In the genomic region with DNA sequence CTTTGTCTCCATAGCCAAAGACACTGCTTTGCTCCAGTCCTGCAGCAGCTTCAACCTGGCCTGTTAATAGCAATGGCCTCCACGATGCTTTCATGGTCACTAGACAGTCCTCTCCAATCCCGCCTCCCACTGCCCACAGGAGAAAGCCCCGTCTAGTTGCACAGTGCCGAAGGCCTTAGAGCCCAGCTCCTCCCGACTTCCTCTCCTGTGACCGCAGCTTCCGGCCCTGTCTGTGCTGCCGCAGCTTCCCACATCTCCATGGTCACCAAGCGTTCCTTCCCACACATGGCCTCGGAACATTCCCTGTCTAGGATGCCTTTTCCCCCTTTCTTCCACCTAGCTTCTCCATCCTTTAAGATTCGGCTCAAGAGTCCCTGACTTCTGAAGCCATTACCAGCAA, we compare ENCODE assay signal across 26 cellular contexts. TPM values are rescaled to one million over a fixed set of nuclear protein-coding genes. Genes with fewer than 3 reads are reported as not detected.
"Had no signal": no experiment of that assay in that cellular context is flagged by ENCODE, and none has a peak within 500 bp of the region (broad histone marks: within the 10 kb centered on the region; RNA-seq: fewer than 3 reads in every experiment).

No MANE protein-coding gene starts in this region.

- H3K9me3 Mint-ChIP-seq: activated naive CD4-positive, alpha-beta T cell treated with anti-CD3 and anti-CD28 coated beads for 36 hours; activated naive CD8-positive, alpha-beta T cell treated with anti-CD3 and anti-CD28 coated beads, Interleukin-2, amount 10 ng/mL, durations not matched to agents 7 days and 5 days; central memory CD8-positive, alpha-beta T cell; neural crest cell; type B pancreatic cell had no signal

- H3K27ac ChIP-seq: breast epithelium, left ventricle myocardium inferior, thoracic aorta had no signal

- H3K4me3 ChIP-seq: breast epithelium, left ventricle myocardium inferior, thoracic aorta had no signal

- ATAC-seq: esophagus mucosa; naive thymus-derived CD4-positive, alpha-beta T cell; WTC11 had no signal

- H3K27me3 ChIP-seq: breast epithelium had no signal

- H3K4me1 Mint-ChIP-seq: activated naive CD8-positive, alpha-beta T cell treated with anti-CD3 and anti-CD28 coated beads, Interleukin-2, amount 10 ng/mL, durations not matched to agents 7 days and 5 days; central memory CD8-positive, alpha-beta T cell; naive thymus-derived CD4-positive, alpha-beta T cell; neural crest cell; WTC11 had no signal

- H3K4me1 ChIP-seq: breast epithelium, left ventricle myocardium inferior had no signal

- DNase-seq: activated CD4-positive, alpha-beta T cell treated with anti-CD3 and anti-CD28 coated beads for 4 hours; activated CD4-positive, alpha-beta T cell treated with anti-CD3 and anti-CD28 coated beads, Interleukin-2, amount 50 U/mL, for 48 hours; activated CD8-positive, alpha-beta memory T cell treated with anti-CD3 and anti-CD28 coated beads, Interleukin-2, amount 50 U/mL, for 48 hours; activated effector memory CD4-positive, alpha-beta T cell treated with Interleukin-2 at 50 U/mL for 16 hours; activated naive CD4-positive, alpha-beta T cell treated with anti-CD3 and anti-CD28 coated beads for 36 hours; activated naive CD8-positive, alpha-beta T cell treated with anti-CD3 and anti-CD28 coated beads, Interleukin-2, amount 10 ng/mL, durations not matched to agents 7 days and 5 days; activated T-cell treated with anti-CD3 and anti-CD28 coated beads, Interleukin-2, amount 50 U/mL, for 48 hours; amniotic stem cell; effector memory CD4-positive, alpha-beta T cell; glutamatergic neuron; hippocampal formation; kidney glomerular epithelial cell; left ventricle myocardium inferior; naive thymus-derived CD4-positive, alpha-beta T cell; posterior cingulate gyrus; stimulated activated CD4-positive, alpha-beta T cell treated with anti-CD3 and anti-CD28 coated beads, Interleukin-4, amount 100 ng/mL, for 1 hour; stimulated activated naive CD4-positive, alpha-beta T cell had no signal

- H3K4me3 Mint-ChIP-seq: activated naive CD4-positive, alpha-beta T cell treated with anti-CD3 and anti-CD28 coated beads for 36 hours; activated naive CD8-positive, alpha-beta T cell treated with anti-CD3 and anti-CD28 coated beads, Interleukin-2, amount 10 ng/mL, durations not matched to agents 7 days and 5 days; central memory CD8-positive, alpha-beta T cell; naive thymus-derived CD4-positive, alpha-beta T cell; neural crest cell; type B pancreatic cell; WTC11 had no signal

- H3K27ac Mint-ChIP-seq: activated naive CD4-positive, alpha-beta T cell treated with anti-CD3 and anti-CD28 coated beads for 36 hours; activated naive CD8-positive, alpha-beta T cell treated with anti-CD3 and anti-CD28 coated beads, Interleukin-2, amount 10 ng/mL, durations not matched to agents 7 days and 5 days; naive thymus-derived CD4-positive, alpha-beta T cell; type B pancreatic cell; WTC11 had no signal

- H3K36me3 Mint-ChIP-seq: activated naive CD8-positive, alpha-beta T cell treated with anti-CD3 and anti-CD28 coated beads, Interleukin-2, amount 10 ng/mL, durations not matched to agents 7 days and 5 days; naive thymus-derived CD4-positive, alpha-beta T cell; type B pancreatic cell; WTC11 had no signal

- H3K36me3 ChIP-seq: breast epithelium, left ventricle myocardium inferior had no signal

- H3K9me3 ChIP-seq: breast epithelium, left ventricle myocardium inferior, thoracic aorta had no signal

RNA-seq across cellular contexts. Expression of a gene that starts 23.4 kb away (rescaled TPM):
- total RNA-seq: activated CD8-positive, alpha-beta memory T cell treated with anti-CD3 and anti-CD28 coated beads for 36 hours; activated naive CD4-positive, alpha-beta T cell treated with anti-CD3 and anti-CD28 coated beads for 36 hours; activated naive CD8-positive, alpha-beta T cell treated with anti-CD3 and anti-CD28 coated beads, Interleukin-2, amount 10 ng/mL, durations not matched to agents 7 days and 5 days; dermis microvascular lymphatic vessel endothelial cell; esophagus mucosa; left ventricle myocardium inferior; naive thymus-derived CD4-positive, alpha-beta T cell; neural crest cell; thoracic aorta; WTC11 had no signal
- polyA plus RNA-seq: naive thymus-derived CD4-positive, alpha-beta T cell had no signal
